ENCODE assay signal across 21 cellular contexts in genomic region chr3:193865879-193866480, GRCh38.
DNase-seq lines count a peak whose midpoint lies in the region; ATAC-seq, FAIRE-seq and TF ChIP-seq lines count a peak whose summit lies in the region.
"Had no signal": no experiment of that assay in that cellular context is flagged by ENCODE, and none has a peak within 500 bp of the region (broad histone marks: within the 10 kb centered on the region; RNA-seq: fewer than 3 reads in every experiment).

No MANE protein-coding gene starts in this region.

- POLR2A ChIA-PET in A549 (lab: Yijun Ruan, JAX): no interaction called here
- POLR2A ChIA-PET in PC-9 (lab: Charles Lee; ENCODE audit: unreplicated experiment): no interaction called here

- H3K27ac ChIP-seq in A549 (peak overlapping the region; percentile 24 to 62; a peak in 3 of 6 replicates), PC-9 (0 out of 2 replicates have a peak overlapping the region, but pooled peaks have one; percentile 1), esophagus muscularis mucosa (replicated peaks in 1 of 4) (peak overlapping the region; percentile 62 to 71 (median 68))
- H3K27ac ChIP-seq: epithelial cell of prostate, foreskin keratinocyte, upper lobe of left lung had no signal

- H2AFZ ChIP-seq in PC-9: no peak overlapping the region

- no peak overlapping the region for H3K4me3 ChIP-seq in A549
- no peak overlapping the region for H3K4me3 ChIP-seq in PC-9
- no peak overlapping the region for H3K4me3 ChIP-seq in esophagus muscularis mucosa
- H3K4me3 ChIP-seq: upper lobe of left lung had no signal

- H3K4me2 ChIP-seq in A549: peak overlapping the region; percentile 37; the same call in 2 of the 3 replicates
- H3K4me2 ChIP-seq in PC-9: peak overlapping the region; percentile 9; the same call in 1 of the 2 replicates

- ATAC-seq in A549 (no peak), HG02798 (IDR thresholded peaks at IDR 0.05; ENCODE audit: poor library complexity, unreplicated experiment) (peak; percentile 5)
- ATAC-seq: foreskin keratinocyte, HCT116, left cardiac atrium, WTC11 had no signal

- intact Hi-C loops in PC-9 (cut with micrococcal nuclease; ENCODE audit: unreplicated experiment) (no loop called here), esophagus muscularis mucosa (cut with DNase I) (loop anchor here (5.0 to 10.0 kb wide), 2 partner anchors 269 to 456 kb away; partner anchors contain the start of gene HES1)

- DNase-seq in A549 (ENCODE audit: low read depth in 1 of 2, low spot score in 1 of 2) (no peak), PC-9 (no peak), esophagus muscularis mucosa (ENCODE audit: extremely low spot score) (no peak), NCI-H2171 (lab: John Stamatoyannopoulos, UW) (no peak), cerebellar nuclear complex (lab: John Stamatoyannopoulos, UW) (no peak)
- no peak for DNase-seq in activated CD4-positive, alpha-beta T cell treated with anti-CD3 and anti-CD28 coated beads for 1 hour
- no peak for DNase-seq in T-helper 2 cell treated with Interferon-gamma antibody and Interleukin-4, amounts not matched to agents 5 μg/mL and 100 μg/mL, for 36 hours (ENCODE audit: low spot score)
- DNase-seq: activated CD4-positive, alpha-beta memory T cell treated with anti-CD3 and anti-CD28 coated beads for 36 hours; activated naive CD8-positive, alpha-beta T cell treated with anti-CD3 and anti-CD28 coated beads for 36 hours; DMS79 treated with DMSO at 0.1 percent for 48 hours; foreskin keratinocyte; left cardiac atrium; NCI-H1092; NCI-H187; NCI-H748 treated with DMSO at 0.1 percent for 48 hours; upper lobe of left lung had no signal

- H3F3A ChIP-seq in PC-9 (ENCODE audit: insufficient read depth, low read depth): peaks cover 23% of the 10 kb centered on the region

- no peaks in the 10 kb centered on the region for H3K9me3 Mint-ChIP-seq in T-helper 2 cell treated with Interferon-gamma antibody and Interleukin-4, amounts not matched to agents 5 μg/mL and 100 μg/mL, for 36 hours
- H3K9me3 Mint-ChIP-seq: activated CD4-positive, alpha-beta memory T cell treated with anti-CD3 and anti-CD28 coated beads for 36 hours; activated naive CD8-positive, alpha-beta T cell treated with anti-CD3 and anti-CD28 coated beads for 36 hours; WTC11 had no signal

- CTCF ChIA-PET in A549 (lab: Yijun Ruan, JAX) (no interaction called here), PC-9 (lab: Charles Lee) (interaction anchor here (0.6 kb wide), 2 partner anchors 19 to 286 kb away, joined by 5 read pairs; no protein-coding TSS in a partner anchor)

- TF ChIP-seq CTCF in A549 (IDR thresholded peaks at IDR 0.05) (no peak), PC-9 (conservative IDR thresholded peaks at IDR 0.05) (no peak), esophagus muscularis mucosa (IDR thresholded peaks at IDR 0.05) (no peak)

- H3K27me3 Mint-ChIP-seq in T-helper 2 cell treated with Interferon-gamma antibody and Interleukin-4, amounts not matched to agents 5 μg/mL and 100 μg/mL, for 36 hours (ENCODE audit: low read depth): peaks cover 52% of the 10 kb centered on the region

- H3K4me1 ChIP-seq in A549 (peaks cover 38% of the 10 kb centered on the region), PC-9 (replicated peaks; ENCODE audit: insufficient read depth) (peaks cover 75% of the 10 kb centered on the region), esophagus muscularis mucosa (peaks cover 50 to 92% (median 71%) of the 10 kb centered on the region in 4 donors)

- no peak overlapping the region for H3K4me3 Mint-ChIP-seq in T-helper 2 cell treated with Interferon-gamma antibody and Interleukin-4, amounts not matched to agents 5 μg/mL and 100 μg/mL, for 36 hours
- H3K4me3 Mint-ChIP-seq: activated CD4-positive, alpha-beta memory T cell treated with anti-CD3 and anti-CD28 coated beads for 36 hours; activated naive CD8-positive, alpha-beta T cell treated with anti-CD3 and anti-CD28 coated beads for 36 hours; WTC11 had no signal

- H3K27me3 ChIP-seq in PC-9 (ENCODE audit: insufficient read depth, low read depth): no peaks in the 10 kb centered on the region
- peaks cover 0 to 15% (median 3%) of the 10 kb centered on the region in 4 donors for H3K27me3 ChIP-seq in esophagus muscularis mucosa
- H3K27me3 ChIP-seq: foreskin keratinocyte, upper lobe of left lung had no signal

- TF ChIP-seq EP300 in A549 (IDR thresholded peaks at IDR 0.05): no peak
- TF ChIP-seq EP300 in esophagus muscularis mucosa (IDR thresholded peaks at IDR 0.05): no peak

- H3K9me2 ChIP-seq in PC-9 (ENCODE audit: insufficient read depth): no peaks in the 10 kb centered on the region

- TF ChIP-seq RAD21 in A549 (conservative IDR thresholded peaks at IDR 0.05 in 1 of 2, IDR thresholded peaks at IDR 0.05 in 1 of 2): no peak

- H3K36me3 Mint-ChIP-seq in T-helper 2 cell treated with Interferon-gamma antibody and Interleukin-4, amounts not matched to agents 5 μg/mL and 100 μg/mL, for 36 hours (ENCODE audit: low read depth): no peaks in the 10 kb centered on the region
- H3K36me3 Mint-ChIP-seq: activated CD4-positive, alpha-beta memory T cell treated with anti-CD3 and anti-CD28 coated beads for 36 hours; activated naive CD8-positive, alpha-beta T cell treated with anti-CD3 and anti-CD28 coated beads for 36 hours; WTC11 had no signal

- FAIRE-seq in A549 (lab: Jason Lieb, UNC): no peak
- FAIRE-seq: A204.1 had no signal

- no peak for TF ChIP-seq POLR2A in A549 (IDR thresholded peaks at IDR 0.05; ENCODE audit: low read length)
- no peak for TF ChIP-seq POLR2A in esophagus muscularis mucosa (IDR thresholded peaks at IDR 0.05; ENCODE audit: low read depth)

- H3K79me2 ChIP-seq in PC-9 (ENCODE audit: low read depth): no peaks in the 10 kb centered on the region

- H3K9me3 ChIP-seq in A549 (no peaks in the 10 kb centered on the region), PC-9 (ENCODE audit: insufficient read depth, low read depth) (no peaks in the 10 kb centered on the region; the same call in 1 of the 2 replicates), esophagus muscularis mucosa (no peaks in the 10 kb centered on the region)
- H3K9me3 ChIP-seq: upper lobe of left lung had no signal

- peaks cover 5% of the 10 kb centered on the region for H3K4me1 Mint-ChIP-seq in T-helper 2 cell treated with Interferon-gamma antibody and Interleukin-4, amounts not matched to agents 5 μg/mL and 100 μg/mL, for 36 hours (ENCODE audit: low read depth)

- no peaks in the 10 kb centered on the region for H3K36me3 ChIP-seq in PC-9 (ENCODE audit: low read depth)
- H3K36me3 ChIP-seq in esophagus muscularis mucosa: no peaks in the 10 kb centered on the region
- H3K36me3 ChIP-seq: upper lobe of left lung had no signal

- no peaks in the 10 kb centered on the region for H4K20me1 ChIP-seq in PC-9 (ENCODE audit: insufficient read depth)

- no TSS peak for BruUV-seq in PC-9 (replicated peaks; lab: Mats Ljungman, UMichigan)

- no peak overlapping the region for H3K27ac Mint-ChIP-seq in T-helper 2 cell treated with Interferon-gamma antibody and Interleukin-4, amounts not matched to agents 5 μg/mL and 100 μg/mL, for 36 hours
- H3K27ac Mint-ChIP-seq: activated CD4-positive, alpha-beta memory T cell treated with anti-CD3 and anti-CD28 coated beads for 36 hours; activated naive CD8-positive, alpha-beta T cell treated with anti-CD3 and anti-CD28 coated beads for 36 hours; WTC11 had no signal

- WGBS in A549 (ENCODE audit: missing lambda C conversion rate): 50% methylated on average over 4 of the region's 4 CpGs
- 52% methylated on average over 4 of the region's 4 CpGs for WGBS in esophagus muscularis mucosa

TF ChIP-seq in A549, 52 proteins besides CTCF, POLR2A, EP300 and RAD21 (continues in another document):
- TF ChIP-seq HEYL (CRISPR knock-in tag; IDR thresholded peaks at IDR 0.05) (no peak), ESRRA (IDR thresholded peaks at IDR 0.05; ENCODE audit: borderline replicate concordance, low read length) (no peak), JUN (IDR thresholded peaks at IDR 0.05) (no peak), RCOR1 (IDR thresholded peaks at IDR 0.05; ENCODE audit: low read depth, low read length) (no peak), KDM5A (IDR thresholded peaks at IDR 0.05) (no peak), POLR2AphosphoS2 (conservative IDR thresholded peaks at IDR 0.05; ENCODE audit: low read length) (no peak), HOXB13 (CRISPR knock-in tag; IDR thresholded peaks at IDR 0.05; ENCODE audit: low read depth) (no peak), CBX2 (IDR thresholded peaks at IDR 0.05; ENCODE audit: borderline replicate concordance, low read depth) (no peak), ZC3H11A (IDR thresholded peaks at IDR 0.05) (no peak), BCL3 (IDR thresholded peaks at IDR 0.05) (no peak)
- TF ChIP-seq, protein P1, sequence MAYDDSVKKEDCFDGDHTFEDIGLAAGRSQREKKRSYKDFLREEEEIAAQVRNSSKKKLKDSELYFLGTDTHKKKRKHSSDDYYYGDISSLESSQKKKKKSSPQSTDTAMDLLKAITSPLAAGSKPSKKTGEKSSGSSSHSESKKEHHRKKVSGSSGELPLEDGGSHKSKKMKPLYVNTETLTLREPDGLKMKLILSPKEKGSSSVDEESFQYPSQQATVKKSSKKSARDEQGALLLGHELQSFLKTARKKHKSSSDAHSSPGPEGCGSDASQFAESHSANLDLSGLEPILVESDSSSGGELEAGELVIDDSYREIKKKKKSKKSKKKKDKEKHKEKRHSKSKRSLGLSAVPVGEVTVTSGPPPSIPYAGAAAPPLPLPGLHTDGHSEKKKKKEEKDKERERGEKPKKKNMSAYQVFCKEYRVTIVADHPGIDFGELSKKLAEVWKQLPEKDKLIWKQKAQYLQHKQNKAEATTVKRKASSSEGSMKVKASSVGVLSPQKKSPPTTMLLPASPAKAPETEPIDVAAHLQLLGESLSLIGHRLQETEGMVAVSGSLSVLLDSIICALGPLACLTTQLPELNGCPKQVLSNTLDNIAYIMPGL (CRISPR knock-in tag; IDR thresholded peaks at IDR 0.05; ENCODE audit: borderline replicate concordance): no peak
- TF ChIP-seq, protein P2, sequence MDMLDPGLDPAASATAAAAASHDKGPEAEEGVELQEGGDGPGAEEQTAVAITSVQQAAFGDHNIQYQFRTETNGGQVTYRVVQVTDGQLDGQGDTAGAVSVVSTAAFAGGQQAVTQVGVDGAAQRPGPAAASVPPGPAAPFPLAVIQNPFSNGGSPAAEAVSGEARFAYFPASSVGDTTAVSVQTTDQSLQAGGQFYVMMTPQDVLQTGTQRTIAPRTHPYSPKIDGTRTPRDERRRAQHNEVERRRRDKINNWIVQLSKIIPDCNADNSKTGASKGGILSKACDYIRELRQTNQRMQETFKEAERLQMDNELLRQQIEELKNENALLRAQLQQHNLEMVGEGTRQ (IDR thresholded peaks at IDR 0.05): no peak

Comparison
In these comparisons a context has a peak if more than half of its experiments do, and no peak if none do; other contexts are left out.
1. H3K27ac ChIP-seq: peak in every context shown above with its lines; median percentile 68 in esophagus muscularis mucosa; 43 in A549; 1 in PC-9.